23 cellular contexts compared by ENCODE assay signal in genomic region chr16:58419241-58420012, GRCh38. TPM values are rescaled to one million over a fixed set of nuclear protein-coding genes. Genes with fewer than 3 reads are reported as not detected.
DNase-seq lines count a peak whose midpoint lies in the region; ATAC-seq, FAIRE-seq and TF ChIP-seq lines count a peak whose summit lies in the region.
"Had no signal": no experiment of that assay in that cellular context is flagged by ENCODE, and none has a peak within 500 bp of the region (broad histone marks: within the 10 kb centered on the region; RNA-seq: fewer than 3 reads in every experiment).

No MANE protein-coding gene starts in this region.

- H3K18ac ChIP-seq in neuronal stem cell (ENCODE audit: low read length) = peak overlapping the region; percentile 90

- no peaks in the 10 kb centered on the region for H3K36me3 Mint-ChIP-seq in MCF 10A (ENCODE audit: insufficient read depth, unreplicated experiment)
- H3K36me3 Mint-ChIP-seq: activated naive CD4-positive, alpha-beta T cell treated with anti-CD3 and anti-CD28 coated beads, Interleukin-2, amount 10 ng/mL, durations not matched to agents 7 days and 5 days had no signal

- TF ChIP-seq POLR2A in GM12891 (IDR thresholded peaks at IDR 0.05; ENCODE audit: low read depth, low read length) = no peak

- H3K27me3 Mint-ChIP-seq in MCF 10A (ENCODE audit: insufficient read depth, unreplicated experiment) = no peaks in the 10 kb centered on the region

- peak overlapping the region; percentile 14 for H2BK12ac ChIP-seq in neuronal stem cell (ENCODE audit: low read length)

- no peak overlapping the region for H3K4ac ChIP-seq in neuronal stem cell (ENCODE audit: low read length)

- ATAC-seq in GM18520 (IDR thresholded peaks at IDR 0.05; ENCODE audit: unreplicated experiment) = no peak
- ATAC-seq: activated CD8-positive, alpha-beta T cell treated with anti-CD3 and anti-CD28 coated beads, Interleukin-2, amount 10 ng/mL, durations not matched to agents 7 days and 5 days; activated T-cell treated with anti-CD3 and anti-CD28 coated beads, Interleukin-2, amount 50 U/mL, for 4 hours; left lung had no signal

- H2BK15ac ChIP-seq in neuronal stem cell (ENCODE audit: low read length) = no peak overlapping the region

- H3K79me1 ChIP-seq in neuronal stem cell (ENCODE audit: low read depth, low read length) = no peaks in the 10 kb centered on the region

- no peak overlapping the region for H4K8ac ChIP-seq in neuronal stem cell (ENCODE audit: low read depth, low read length)

- no peaks in the 10 kb centered on the region; the same call in 1 of the 2 replicates for H3K27me3 ChIP-seq in HUES64 (ENCODE audit: insufficient read depth, low read length)
- peaks cover 0 to 17% (median 0%) of the 10 kb centered on the region in 3 experiments for H3K27me3 ChIP-seq in neuronal stem cell (ENCODE audit: control insufficient read depth in 3 of 3, insufficient read depth in 3 of 3, low read depth in 1 of 3, low read length in 3 of 3)

- H3K9me3 Mint-ChIP-seq in MCF 10A (ENCODE audit: unreplicated experiment) = no peaks in the 10 kb centered on the region
- H3K9me3 Mint-ChIP-seq: activated naive CD4-positive, alpha-beta T cell treated with anti-CD3 and anti-CD28 coated beads, Interleukin-2, amount 10 ng/mL, durations not matched to agents 7 days and 5 days; activated T-cell treated with anti-CD3 and anti-CD28 coated beads, Interleukin-2, amount 50 U/mL, for 4 hours had no signal

- H3K23ac ChIP-seq in neuronal stem cell (ENCODE audit: low read depth, low read length, poor library complexity) = no peak overlapping the region

- BruUV-seq in MCF 10A (replicated peaks; lab: Mats Ljungman, UMichigan) = no TSS peak

- H3K36me3 ChIP-seq in HUES64 (ENCODE audit: insufficient read depth, low read length) (no peaks in the 10 kb centered on the region), neuronal stem cell (replicated peaks in 1 of 2; ENCODE audit: control insufficient read depth in 2 of 2, insufficient read depth in 2 of 2, low read length in 2 of 2) (no peaks in the 10 kb centered on the region)
- H3K36me3 ChIP-seq: esophagus muscularis mucosa, left lung, transverse colon had no signal

- H2BK5ac ChIP-seq in neuronal stem cell (ENCODE audit: low read length) = no peak overlapping the region

- H3K4me3 Mint-ChIP-seq in MCF 10A (ENCODE audit: unreplicated experiment) = no peak overlapping the region
- H3K4me3 Mint-ChIP-seq: activated CD8-positive, alpha-beta T cell treated with anti-CD3 and anti-CD28 coated beads, Interleukin-2, amount 10 ng/mL, durations not matched to agents 7 days and 5 days; activated naive CD4-positive, alpha-beta T cell treated with anti-CD3 and anti-CD28 coated beads, Interleukin-2, amount 10 ng/mL, durations not matched to agents 7 days and 5 days; activated T-cell treated with anti-CD3 and anti-CD28 coated beads, Interleukin-2, amount 50 U/mL, for 4 hours had no signal

- TF ChIP-seq CTCF in MCF 10A (IDR thresholded peaks at IDR 0.05; ENCODE audit: unreplicated experiment) = no peak

- peak overlapping the region; percentile 50; the same call in 1 of the 2 replicates for H3K27ac ChIP-seq in HUES64 (ENCODE audit: low read depth, low read length)
- peak overlapping the region; percentile 76 for H3K27ac ChIP-seq in caudate nucleus (ENCODE audit: low read depth, low read length)
- H3K27ac ChIP-seq in neuronal stem cell (replicated peaks; ENCODE audit: low read length) = peak overlapping the region; percentile 93
- H3K27ac ChIP-seq: esophagus muscularis mucosa, left lung, transverse colon, VCaP had no signal

- H3K14ac ChIP-seq in neuronal stem cell (ENCODE audit: low read length) = peak overlapping the region; percentile 73

- no peak overlapping the region for H2AFZ ChIP-seq in neuronal stem cell (ENCODE audit: low read length)

- H3K9ac ChIP-seq in HUES64 (ENCODE audit: low read depth, low read length) (no peak overlapping the region), neuronal stem cell (ENCODE audit: low read depth, low read length, poor library complexity) (no peak overlapping the region)

- H2BK120ac ChIP-seq in neuronal stem cell (ENCODE audit: low read depth, low read length) = no peak overlapping the region

- WGBS in HUES64 = 48% methylated on average over 16 of the region's 16 CpGs
- no CpG with 5 or more reads among the region's 16 CpGs for WGBS in neuronal stem cell (ENCODE audit: extremely low coverage in 2 of 2, insufficient read length in 2 of 2, insufficient replicate concordance in 1 of 2), 2 donors

- intact Hi-C loops in MCF 10A (cut with micrococcal nuclease) = no loop called here

- H3K4me1 Mint-ChIP-seq in MCF 10A (ENCODE audit: insufficient read depth, unreplicated experiment) = peaks cover 6% of the 10 kb centered on the region
- H3K4me1 Mint-ChIP-seq: activated naive CD4-positive, alpha-beta T cell treated with anti-CD3 and anti-CD28 coated beads, Interleukin-2, amount 10 ng/mL, durations not matched to agents 7 days and 5 days had no signal

- H3K4me3 ChIP-seq in HUES64 (ENCODE audit: low read length) (no peak overlapping the region), neuronal stem cell (ENCODE audit: low read length in 2 of 2) (no peak overlapping the region)
- H3K4me3 ChIP-seq: esophagus muscularis mucosa, left lung, transverse colon had no signal

- POLR2A ChIA-PET in MCF 10A (lab: Yijun Ruan, JAX) = interaction anchor here (0.7 to 1.8 kb wide), 2 partner anchors 29 to 68 kb away, joined by 3 to 7 read pairs; no protein-coding TSS in a partner anchor

- no peak for FAIRE-seq in GM12891 (lab: Jason Lieb, UNC)

- no peak overlapping the region for H4K91ac ChIP-seq in neuronal stem cell (ENCODE audit: low read depth, low read length, poor library complexity)

- H3K4me2 ChIP-seq in neuronal stem cell (ENCODE audit: insufficient read depth, low read length, poor library complexity, severe bottlenecking) = no peak overlapping the region

- DNase-seq in GM12891 (ENCODE audit: insufficient read length, low spot score) = no peak
- peak in 8 of 61 donors; percentile 9 to 43 (median 34) for DNase-seq in caudate nucleus (lab: John Stamatoyannopoulos, UW)
- DNase-seq in neuronal stem cell (ENCODE audit: low spot score) = peak; percentile 36
- no peak for DNase-seq in stimulated activated CD4-positive, alpha-beta T cell treated with anti-CD3 and anti-CD28 coated beads, Interleukin-4, amount 100 ng/mL, for 1 hour
- no peak for DNase-seq in D341Med (ENCODE audit: low spot score)
- DNase-seq in MCF 10A (ENCODE audit: unreplicated experiment) = no peak
- DNase-seq: activated CD8-positive, alpha-beta T cell treated with anti-CD3 and anti-CD28 coated beads, Interleukin-2, amount 10 ng/mL, durations not matched to agents 7 days and 5 days; activated naive CD4-positive, alpha-beta T cell treated with anti-CD3 and anti-CD28 coated beads, Interleukin-2, amount 10 ng/mL, durations not matched to agents 7 days and 5 days; activated T-cell treated with anti-CD3 and anti-CD28 coated beads, Interleukin-2, amount 50 U/mL, for 4 hours; anterior cingulate cortex; effector CD8-positive, alpha-beta T cell; KBM-7; left lung; NCI-H2029; NCI-H524; SHP77 treated with DMSO at 0.1 percent for 48 hours; stimulated activated naive CD4-positive, alpha-beta T cell treated with Interleukin-2 at 50 U/mL for 16 hours; T-helper 2 cell; transverse colon had no signal

- H3K9me3 ChIP-seq in HUES64 (ENCODE audit: insufficient read depth, low read depth, low read length) = no peaks in the 10 kb centered on the region
- peaks cover 0 to 2% of the 10 kb centered on the region in 2 donors for H3K9me3 ChIP-seq in neuronal stem cell (replicated peaks in 1 of 2; ENCODE audit: control insufficient read depth in 2 of 2, insufficient read depth in 1 of 2, low read depth in 1 of 2, low read length in 2 of 2)
- H3K9me3 ChIP-seq: esophagus muscularis mucosa, left lung, transverse colon had no signal

- H2AK5ac ChIP-seq in neuronal stem cell (ENCODE audit: low read depth, low read length) = peak overlapping the region; percentile 44

- peaks cover 13% of the 10 kb centered on the region for H3K4me1 ChIP-seq in HUES64 (ENCODE audit: insufficient read depth, low read length)
- H3K4me1 ChIP-seq in neuronal stem cell (ENCODE audit: control insufficient read depth in 2 of 2, insufficient read depth in 1 of 2, low read depth in 1 of 2, low read length in 2 of 2) = peaks cover 0 to 26% of the 10 kb centered on the region in 2 donors
- H3K4me1 ChIP-seq: left lung, transverse colon had no signal

- CTCF ChIA-PET in MCF 10A (lab: Yijun Ruan, JAX) = interaction anchor here (0.7 kb wide), 1 partner anchor 10 kb away, joined by 3 read pairs; no protein-coding TSS in a partner anchor

- no peak overlapping the region for H3K27ac Mint-ChIP-seq in MCF 10A (ENCODE audit: low read depth, unreplicated experiment)
- H3K27ac Mint-ChIP-seq: activated CD8-positive, alpha-beta T cell treated with anti-CD3 and anti-CD28 coated beads, Interleukin-2, amount 10 ng/mL, durations not matched to agents 7 days and 5 days; activated naive CD4-positive, alpha-beta T cell treated with anti-CD3 and anti-CD28 coated beads, Interleukin-2, amount 10 ng/mL, durations not matched to agents 7 days and 5 days had no signal

TF ChIP-seq in GM12891, 5 proteins besides CTCF, POLR2A, EP300 and RAD21:
- no peak for TF ChIP-seq POLR2AphosphoS5 (IDR thresholded peaks at IDR 0.05; ENCODE audit: low read depth, low read length)
- TF ChIP-seq SPI1 (IDR thresholded peaks at IDR 0.05; ENCODE audit: low read depth, low read length) = peak; percentile 45; the same call in 1 of the 2 replicates
- no peak for TF ChIP-seq TAF1 (IDR thresholded peaks at IDR 0.05; ENCODE audit: low read depth, low read length)

RNA-seq across cellular contexts. Expression of gene GINS3, which starts 27.2 kb away (rescaled TPM):
- 11.9 TPM for polyA plus RNA-seq in GM12891 (2012; ENCODE audit: low read depth, missing spikeins)
- 17.7 TPM for polyA plus RNA-seq in HUES64 (2013, experiment 1 of 2)
- polyA plus RNA-seq in HUES64 (2013, experiment 2 of 2) = 14.6 TPM
- polyA plus RNA-seq in neuronal stem cell (2013, experiment 1 of 2) = 9.6 TPM
- 10.1 TPM for polyA plus RNA-seq in neuronal stem cell (2013, experiment 2 of 2)
- 4.2 and 5.1 TPM in 2 replicates for total RNA-seq in MCF 10A (2022)
